Comparison of ENCODE assay signal across 1 cellular context in genomic region chr15:79602731-79603130, GRCh38.
TF ChIP-seq lines count a peak whose summit lies in the region.

No MANE protein-coding gene starts in this region.

TF ChIP-seq in GM23338, 12 proteins besides CTCF, POLR2A, EP300 and RAD21 (continued from another document):
- TF ChIP-seq ZNF462 (CRISPR knock-in tag; IDR thresholded peaks at IDR 0.05) (no peak), CREB1 (CRISPR knock-in tag; IDR thresholded peaks at IDR 0.05; ENCODE audit: low read depth) (no peak), JUNB (IDR thresholded peaks at IDR 0.05; ENCODE audit: unreplicated experiment) (no peak), EZH2phosphoT487 (IDR thresholded peaks at IDR 0.05; ENCODE audit: unreplicated experiment) (no peak), POLR2AphosphoS5 (IDR thresholded peaks at IDR 0.05; ENCODE audit: low read depth) (no peak)
